ENCODE assay signal across 8 cellular contexts in genomic region chr11:33736148-33736809, GRCh38. TPM values are rescaled to one million over a fixed set of nuclear protein-coding genes. Genes with fewer than 3 reads are reported as not detected.
DNase-seq lines count a peak whose midpoint lies in the region; FAIRE-seq and TF ChIP-seq lines count a peak whose summit lies in the region.

Gene CD59 (minus strand): TSS chr11:33736423. CDS start chr11:33722445, 13,978 bp downstream.

- H2BK15ac ChIP-seq in H1 (ENCODE audit: low read length) (peak within 1 kb of the TSS; percentile 81; the same call in 1 of the 2 replicates), mesenchymal stem cell (ENCODE audit: low read depth, poor library complexity, severe bottlenecking) (peak within 1 kb of the TSS; percentile 83)

- peaks cover 9% of the 10 kb centered on the region for H3K23me2 ChIP-seq in H1 (ENCODE audit: low read depth, low read length)

- peaks cover 3 to 12% of the 10 kb centered on the region in 2 experiments for H4K20me1 ChIP-seq in H1 (replicated peaks in 1 of 2; ENCODE audit: control insufficient read depth in 1 of 2, insufficient read depth in 2 of 2, low read length in 2 of 2)

- H4K91ac ChIP-seq in H1 (replicated peaks; ENCODE audit: insufficient read length, low read length) (no peak within 1 kb of the TSS), mesenchymal stem cell (ENCODE audit: low read length) (peak within 1 kb of the TSS; percentile 77)

- H3K36me3 ChIP-seq in H1 (ENCODE audit: control insufficient read depth in 2 of 4, insufficient read depth in 4 of 4, low read length in 3 of 4) (no peaks in the 10 kb centered on the region; a peak in 1 of 8 replicates), mesenchymal stem cell (ENCODE audit: control insufficient read depth in 1 of 2, insufficient read depth in 2 of 2, low read depth in 1 of 2, low read length in 2 of 2) (peaks cover 0 to 21% of the 10 kb centered on the region in 2 experiments)

- peak within 1 kb of the TSS; percentile 38; the same call in 1 of the 2 replicates for H3K27ac ChIP-seq in H1 (ENCODE audit: low read depth, low read length)
- peak within 1 kb of the TSS; percentile 78 for H3K27ac ChIP-seq in mesenchymal stem cell (ENCODE audit: low read length, poor library complexity, severe bottlenecking)

- H2BK5ac ChIP-seq in H1 (ENCODE audit: low read depth, low read length) (peak within 1 kb of the TSS; percentile 54; the same call in 1 of the 2 replicates), mesenchymal stem cell (ENCODE audit: low read depth, low read length, poor library complexity, severe bottlenecking) (peak within 1 kb of the TSS; percentile 33)

- H2BK20ac ChIP-seq in H1 (ENCODE audit: low read length): no peak within 1 kb of the TSS

- peak within 1 kb of the TSS; percentile 62 for H3K56ac ChIP-seq in H1 (replicated peaks; ENCODE audit: insufficient read length, low read depth, low read length)

- TF ChIP-seq POLR2A in H1 (IDR thresholded peaks at IDR 0.05; ENCODE audit: control extremely low read depth in 1 of 2, low read depth in 2 of 2, low read length in 2 of 2): peak; percentile 82 to 93

- CTCF ChIA-PET in H1 (lab: Charles Lee; ENCODE audit: partially characterized antibody): interaction anchor here (0.7 to 1.9 kb wide), 7 partner anchors 19 to 74 kb away, joined by 3 to 5 read pairs (median 3); no protein-coding TSS in a partner anchor

- DNase-seq in COLO668 (lab: John Stamatoyannopoulos, UW; ENCODE audit: unreplicated experiment): peak; percentile 90
- DNase-seq in GM20000 (ENCODE audit: low spot score): peak; percentile 87
- peak; percentile 96 for DNase-seq in HT-29 (ENCODE audit: low spot score)
- peak; percentile 22 for DNase-seq in NOMO-1 treated with dmso at 0.1 percent for 144 hours (lab: John Stamatoyannopoulos, UW; ENCODE audit: unreplicated experiment)
- DNase-seq in activated CD8-positive, alpha-beta memory T cell treated with anti-CD3 and anti-CD28 coated beads, Interleukin-2, amount 50 U/mL, for 1 hour (ENCODE audit: extremely low read depth): peak; percentile 66
- peak; percentile 76 to 99 for DNase-seq in H1 (ENCODE audit: low read depth in 1 of 2, low spot score in 2 of 2)
- peak; percentile 91 for DNase-seq in mesenchymal stem cell
- DNase-seq in stimulated activated CD8-positive, alpha-beta memory T cell treated with anti-CD3 and anti-CD28 coated beads, Interleukin-12 subunit alpha, Interleukin-12 subunit beta, amount 100 ng/mL, for 24 hours (ENCODE audit: extremely low read depth): peak; percentile 72

- H3K14ac ChIP-seq in H1 (ENCODE audit: insufficient read length) (no peak within 1 kb of the TSS), mesenchymal stem cell (ENCODE audit: low read length in 2 of 2) (peak within 1 kb of the TSS in 1 of 2 experiments; percentile 53)

- H4K8ac ChIP-seq in H1 (ENCODE audit: extremely low read depth, insufficient read depth, low read length): peak within 1 kb of the TSS; percentile 75
- peak within 1 kb of the TSS; percentile 77 for H4K8ac ChIP-seq in mesenchymal stem cell (ENCODE audit: low read length)

- peaks cover 6 to 9% (median 6%) of the 10 kb centered on the region in 4 experiments; a peak in 5 of 7 replicates for H3K4me1 ChIP-seq in H1 (replicated peaks in 1 of 4; ENCODE audit: control insufficient read depth in 3 of 4, insufficient read depth in 4 of 4, low read length in 3 of 4)
- H3K4me1 ChIP-seq in mesenchymal stem cell (ENCODE audit: control insufficient read depth, insufficient read depth, low read depth, low read length): peaks cover 10% of the 10 kb centered on the region

- 7% methylated on average over 14 of the region's 48 CpGs; no CpG with 5 or more reads in 1 of the 2 experiments for WGBS in H1 (ENCODE audit: extremely low coverage in 1 of 2, insufficient coverage in 1 of 2, insufficient read length in 1 of 2, insufficient replicate concordance in 2 of 2, low coverage in 1 of 2, low lambda C conversion rate in 2 of 2, missing lambda C conversion rate in 1 of 2), 2 experiments
- 2% methylated on average over 46 of the region's 48 CpGs for WGBS in mesenchymal stem cell

- H3K4me2 ChIP-seq in H1 (ENCODE audit: insufficient read depth in 1 of 2, low read depth in 2 of 2, low read length in 2 of 2) (peak within 1 kb of the TSS; percentile 74), mesenchymal stem cell (ENCODE audit: low read length, poor library complexity, severe bottlenecking) (peak within 1 kb of the TSS; percentile 64)

- H2AK5ac ChIP-seq in H1 (ENCODE audit: low read depth, low read length) (no peak within 1 kb of the TSS), mesenchymal stem cell (ENCODE audit: low read length, severe bottlenecking) (no peak within 1 kb of the TSS)

- peak within 1 kb of the TSS; percentile 52 for H4K5ac ChIP-seq in H1 (ENCODE audit: insufficient read length, low read depth, low read length)

- no peak for TF ChIP-seq EP300 in H1 (IDR thresholded peaks at IDR 0.05; ENCODE audit: borderline replicate concordance in 1 of 2, low read depth in 2 of 2, low read length in 2 of 2)

- peak within 1 kb of the TSS; percentile 92 for H2AFZ ChIP-seq in H1 (ENCODE audit: low read length)
- peak within 1 kb of the TSS; percentile 66 for H2AFZ ChIP-seq in mesenchymal stem cell (ENCODE audit: low read depth, low read length)

- H3K9ac ChIP-seq in H1 (replicated peaks in 1 of 4; ENCODE audit: extremely low read depth in 1 of 4, low read depth in 3 of 4, low read length in 3 of 4) (peak within 1 kb of the TSS; percentile 46 to 78 (median 68)), mesenchymal stem cell (ENCODE audit: low read length) (peak within 1 kb of the TSS; percentile 90)

- no peak for TF ChIP-seq RAD21 in H1 (IDR thresholded peaks at IDR 0.05 in 1 of 2, conservative IDR thresholded peaks at IDR 0.05 in 1 of 2; ENCODE audit: low read depth in 2 of 2, low read length in 2 of 2)

- TF ChIP-seq CTCF in GM20000 (IDR thresholded peaks at IDR 0.05; ENCODE audit: extremely low read depth, missing control alignments): no peak
- no peak for TF ChIP-seq CTCF in H1 (IDR thresholded peaks at IDR 0.05; ENCODE audit: control extremely low read depth in 1 of 3, insufficient read depth in 1 of 3, low read depth in 1 of 3, low read length in 3 of 3)

- H2BK12ac ChIP-seq in H1 (ENCODE audit: low read depth, low read length) (0 out of 2 replicates have a peak within 1 kb of the TSS, but pooled peaks have one; percentile 30), mesenchymal stem cell (ENCODE audit: low read length in 2 of 2) (peak within 1 kb of the TSS; percentile 89 to 90)

- H3K4ac ChIP-seq in H1 (replicated peaks; ENCODE audit: insufficient read length, low read depth, low read length): peak within 1 kb of the TSS; percentile 22
- H3K4ac ChIP-seq in mesenchymal stem cell (ENCODE audit: low read depth in 1 of 2, low read length in 2 of 2): peak within 1 kb of the TSS; percentile 46 to 65

- H3K18ac ChIP-seq in H1 (ENCODE audit: extremely low read depth, low read length) (peak within 1 kb of the TSS; percentile 86), mesenchymal stem cell (ENCODE audit: low read depth in 1 of 2, low read length in 2 of 2) (peak within 1 kb of the TSS; percentile 77 to 94)

- FAIRE-seq in H1 (lab: Jason Lieb, UNC): no peak

- H3K4me3 ChIP-seq in H1 (ENCODE audit: extremely low read depth in 1 of 4, insufficient read depth in 2 of 4, low read depth in 3 of 4, low read length in 4 of 4): peak within 1 kb of the TSS; percentile 72 to 98 (median 80)
- peak within 1 kb of the TSS; percentile 78 to 93 for H3K4me3 ChIP-seq in mesenchymal stem cell (ENCODE audit: insufficient read depth in 1 of 2, low read depth in 1 of 2, low read length in 2 of 2)

- H2BK120ac ChIP-seq in H1 (replicated peaks; ENCODE audit: low read depth, low read length): no peak within 1 kb of the TSS
- H2BK120ac ChIP-seq in mesenchymal stem cell (ENCODE audit: low read depth, low read length): peak within 1 kb of the TSS; percentile 89

- POLR2A ChIA-PET in H1 (lab: Charles Lee; ENCODE audit: partially characterized antibody): interaction anchor here (0.7 to 1.4 kb wide), 9 partner anchors 11 to 574 kb away, joined by 3 to 6 read pairs (median 4); partner anchors contain the start of genes C11orf91, CSTF3 and FBXO3

- peaks cover 2 to 32% of the 10 kb centered on the region in 2 experiments; a peak in 3 of 4 replicates for H3K79me2 ChIP-seq in H1 (ENCODE audit: control insufficient read depth in 1 of 2, insufficient read depth in 2 of 2, low read length in 2 of 2)

- H3K23ac ChIP-seq in H1 (ENCODE audit: insufficient read length) (no peak within 1 kb of the TSS), mesenchymal stem cell (ENCODE audit: low read length in 2 of 2) (no peak within 1 kb of the TSS)

- H3K9me3 ChIP-seq in H1 (ENCODE audit: insufficient read depth in 2 of 2, low read depth in 1 of 2, low read length in 1 of 2) (no peaks in the 10 kb centered on the region), mesenchymal stem cell (ENCODE audit: control insufficient read depth, low read length) (no peaks in the 10 kb centered on the region)

- H3K27me3 ChIP-seq in H1 (replicated peaks in 1 of 4; ENCODE audit: control insufficient read depth in 3 of 4, extremely low read depth in 1 of 4, insufficient read depth in 3 of 4, low read length in 3 of 4) (peaks cover 0 to 6% (median 4%) of the 10 kb centered on the region in 4 experiments; a peak in 3 of 7 replicates), mesenchymal stem cell (ENCODE audit: control insufficient read depth in 1 of 2, insufficient read depth in 1 of 2, low read length in 2 of 2) (no peaks in the 10 kb centered on the region)

- H3K79me1 ChIP-seq in H1 (ENCODE audit: low read depth, low read length) (no peaks in the 10 kb centered on the region), mesenchymal stem cell (replicated peaks; ENCODE audit: low read length, poor library complexity, severe bottlenecking) (no peaks in the 10 kb centered on the region)

TF ChIP-seq in H1, 55 proteins besides CTCF, POLR2A, EP300 and RAD21 (continues in another document):
- TF ChIP-seq TAF1 (IDR thresholded peaks at IDR 0.05; ENCODE audit: low read depth, low read length) (peak; percentile 89), CHD1 (IDR thresholded peaks at IDR 0.05; ENCODE audit: low read depth, low read length) (no peak), TAF7 (optimal IDR thresholded peaks at IDR 0.05; ENCODE audit: borderline replicate concordance, low read depth, low read length) (peak; percentile 24), JUND (IDR thresholded peaks at IDR 0.05; ENCODE audit: low read length) (no peak), TBP (IDR thresholded peaks at IDR 0.05; ENCODE audit: low read depth, low read length) (peak; percentile 59)

RNA-seq across cellular contexts. Expression of gene CD59, which starts in this region (rescaled TPM):
- 90.3 and 115 TPM in 2 replicates for total RNA-seq in HT-29 (2014; rRNA removed; shearing (Covaris generic))
- total RNA-seq in H1 (2021; fragmentation: NEBNext Ultra II Directional; extraction: Animal tissue kit (Norgen Biotek cat#: 25700)): 90.3 and 101 TPM in 2 replicates
- 38.7 and 63.1 TPM in 2 replicates for polyA plus RNA-seq in H1 (2011; rRNA removed)
- 60.8 TPM for polyA plus RNA-seq in H1 (2011; cell fraction: cytosol; rRNA removed)
- polyA plus RNA-seq in H1 (2011; cell fraction: nucleus; rRNA removed): 34.8 TPM
- polyA plus RNA-seq in H1 (2012, experiment 1 of 2): 68.1 to 85.4 TPM (median 79.2 TPM) in 4 replicates
- polyA plus RNA-seq in H1 (2012, experiment 2 of 2): 21.8 TPM
- polyA plus RNA-seq in H1 (2013, experiment 1 of 2): 74.9 TPM
- 94.6 TPM for polyA plus RNA-seq in H1 (2013, experiment 2 of 2)
- 96.0 and 153 TPM in 2 replicates for polyA minus RNA-seq in H1 (2011; rRNA and poly(A)+ RNA removed)
- polyA minus RNA-seq in H1 (2011; cell fraction: cytosol; rRNA and poly(A)+ RNA removed): 22.2 TPM
- 33.5 TPM for polyA minus RNA-seq in H1 (2011; cell fraction: nucleus; rRNA and poly(A)+ RNA removed)
- polyA plus RNA-seq in mesenchymal stem cell (2013, experiment 1 of 2): 391 TPM
- polyA plus RNA-seq in mesenchymal stem cell (2013, experiment 2 of 2): 399 TPM

Comparison
In these comparisons a context has a peak if more than half of its experiments do, and no peak if none do; other contexts are left out.
1. Peak in every context shown above with its lines: DNase-seq, H3K4me3 ChIP-seq and H3K27ac ChIP-seq.
2. DNase-seq: peak in every context shown above with its lines; median percentile 96 in HT-29; 91 in mesenchymal stem cell; 90 in COLO668; 88 in H1; 87 in GM20000; 72 in stimulated activated CD8-positive, alpha-beta memory T cell treated with anti-CD3 and anti-CD28 coated beads, Interleukin-12 subunit alpha, Interleukin-12 subunit beta, amount 100 ng/mL, for 24 hours; 66 in activated CD8-positive, alpha-beta memory T cell treated with anti-CD3 and anti-CD28 coated beads, Interleukin-2, amount 50 U/mL, for 1 hour; 22 in NOMO-1 treated with dmso at 0.1 percent for 144 hours.